In genomic region chr5:142426676-142427364, GRCh38 we compare ENCODE assay signal across 1 cellular context.
TF ChIP-seq lines count a peak whose summit lies in the region.

No MANE protein-coding gene starts in this region.

TF ChIP-seq in GM23338, 12 proteins besides CTCF, POLR2A, EP300 and RAD21 (continued from another document):
- 0 out of 2 replicates have a peak, but pooled peaks have one; percentile 21 for TF ChIP-seq ZNF462 (CRISPR knock-in tag; IDR thresholded peaks at IDR 0.05)
- TF ChIP-seq REST (IDR thresholded peaks at IDR 0.05; ENCODE audit: unreplicated experiment) = no peak
- peak; percentile 23; the same call in 1 of the 2 replicates for TF ChIP-seq NANOG (IDR thresholded peaks at IDR 0.05; ENCODE audit: borderline replicate concordance)
- TF ChIP-seq ZNF331 (CRISPR knock-in tag; IDR thresholded peaks at IDR 0.05; ENCODE audit: low read depth) = no peak
- TF ChIP-seq STAT1 (IDR thresholded peaks at IDR 0.05; ENCODE audit: unreplicated experiment) = no peak
TF ChIP-seq in GM23338: peak in this region for 2.
